In genomic region chr16:89423709-89424260, GRCh38 we compare ENCODE assay signal across 12 cellular contexts.
DNase-seq lines count a peak whose midpoint lies in the region; TF ChIP-seq lines count a peak whose summit lies in the region.
"Had no signal": no experiment of that assay in that cellular context is flagged by ENCODE, and none has a peak within 500 bp of the region (broad histone marks: within the 10 kb centered on the region; RNA-seq: fewer than 3 reads in every experiment).

No MANE protein-coding gene starts in this region.

- peak overlapping the region; percentile 49 for H3K27ac Mint-ChIP-seq in T-helper 1 cell treated with Interleukin-12 subunit alpha and Interleukin-12 subunit beta and Interleukin-4 antibody, amounts not matched to agents 30 μg/mL and 1 μg/mL, for 36 hours
- H3K27ac Mint-ChIP-seq in chondrocyte (ENCODE audit: unreplicated experiment): peak overlapping the region; percentile 93

- no peaks in the 10 kb centered on the region for H3K27me3 Mint-ChIP-seq in T-helper 1 cell treated with Interleukin-12 subunit alpha and Interleukin-12 subunit beta and Interleukin-4 antibody, amounts not matched to agents 30 μg/mL and 1 μg/mL, for 36 hours (ENCODE audit: low read depth)
- H3K27me3 Mint-ChIP-seq in chondrocyte (ENCODE audit: low read depth): no peaks in the 10 kb centered on the region

- peaks cover 59% of the 10 kb centered on the region for H3K4me1 Mint-ChIP-seq in T-helper 1 cell treated with Interleukin-12 subunit alpha and Interleukin-12 subunit beta and Interleukin-4 antibody, amounts not matched to agents 30 μg/mL and 1 μg/mL, for 36 hours (ENCODE audit: low read depth)
- H3K4me1 Mint-ChIP-seq in chondrocyte (ENCODE audit: low read depth): peaks cover 73% of the 10 kb centered on the region

- no peaks in the 10 kb centered on the region for H3K9me3 Mint-ChIP-seq in T-helper 1 cell treated with Interleukin-12 subunit alpha and Interleukin-12 subunit beta and Interleukin-4 antibody, amounts not matched to agents 30 μg/mL and 1 μg/mL, for 36 hours
- no peaks in the 10 kb centered on the region for H3K9me3 Mint-ChIP-seq in chondrocyte (ENCODE audit: low read depth)

- intact Hi-C loops in posterior vena cava (cut with DNase I): no loop called here

- H3K36me3 Mint-ChIP-seq in T-helper 1 cell treated with Interleukin-12 subunit alpha and Interleukin-12 subunit beta and Interleukin-4 antibody, amounts not matched to agents 30 μg/mL and 1 μg/mL, for 36 hours (ENCODE audit: low read depth): peaks cover 13% of the 10 kb centered on the region
- peaks cover 2% of the 10 kb centered on the region for H3K36me3 Mint-ChIP-seq in chondrocyte (ENCODE audit: low read depth)

- H3K4me3 Mint-ChIP-seq in T-helper 1 cell treated with Interleukin-12 subunit alpha and Interleukin-12 subunit beta and Interleukin-4 antibody, amounts not matched to agents 30 μg/mL and 1 μg/mL, for 36 hours: no peak overlapping the region
- H3K4me3 Mint-ChIP-seq in chondrocyte (ENCODE audit: unreplicated experiment): no peak overlapping the region

- no peak for TF ChIP-seq CTCF in chondrocyte (IDR thresholded peaks at IDR 0.05)

- DNase-seq in T-helper 1 cell (no peak), MV-4-11 (lab: John Stamatoyannopoulos, UW) (peak; percentile 85), chondrocyte (ENCODE audit: low spot score) (no peak), posterior vena cava (ENCODE audit: low spot score) (peak; percentile 37), NCI-H446 treated with DMSO at 0.1 percent for 48 hours (lab: John Stamatoyannopoulos, UW) (no peak), SHP77 (lab: John Stamatoyannopoulos, UW) (no peak)
- no peak for DNase-seq in effector CD4-positive, alpha-beta T cell
- DNase-seq: activated T-cell treated with anti-CD3 and anti-CD28 coated beads for 4 hours, NCI-H1436, ovary, stomach had no signal

Comparison
In these comparisons a context has a peak if more than half of its experiments do, and no peak if none do; other contexts are left out.
1. DNase-seq: peak in MV-4-11 (single experiment) and posterior vena cava (single experiment); none in T-helper 1 cell (0 of 5), chondrocyte (single experiment), NCI-H446 treated with DMSO at 0.1 percent for 48 hours (single experiment), effector CD4-positive, alpha-beta T cell (single experiment) and SHP77 (0 of 2).